In the genomic region with DNA sequence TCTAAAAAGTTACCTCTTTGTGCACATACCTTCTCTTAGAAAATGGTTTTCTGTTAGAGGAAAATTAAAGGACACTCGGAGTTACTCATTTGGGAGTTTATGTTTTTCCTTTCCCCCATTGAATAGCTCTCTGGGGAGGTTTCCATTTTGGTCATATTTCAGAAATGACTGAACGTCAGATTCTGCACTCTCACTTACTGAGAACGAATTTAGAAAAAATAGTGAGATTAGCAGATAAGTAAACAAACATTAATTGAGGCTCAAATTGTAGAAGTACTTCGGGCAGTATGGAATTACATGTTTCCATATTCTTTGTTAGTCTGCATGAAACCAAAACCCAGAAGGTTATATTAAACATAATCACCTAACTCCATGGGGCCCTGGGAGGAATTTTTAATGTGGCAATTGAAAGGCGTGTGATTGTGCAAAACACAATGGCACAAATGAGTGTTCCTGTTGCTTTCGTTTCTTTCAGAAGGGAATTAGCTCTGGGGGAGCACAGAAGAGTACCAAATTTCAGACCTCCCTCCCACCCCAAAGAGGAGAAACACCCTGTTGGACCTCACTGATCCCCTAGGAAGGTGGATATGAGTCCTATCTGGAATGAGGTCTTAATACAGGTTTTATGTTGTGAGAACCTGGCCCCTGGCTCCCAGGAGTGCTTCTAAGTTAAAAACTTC, we compare ENCODE assay signal across 11 cellular contexts.
DNase-seq lines count a peak whose midpoint lies in the region; ATAC-seq and TF ChIP-seq lines count a peak whose summit lies in the region.
"Had no signal": no experiment of that assay in that cellular context is flagged by ENCODE, and none has a peak within 500 bp of the region (broad histone marks: within the 10 kb centered on the region; RNA-seq: fewer than 3 reads in every experiment).

No MANE protein-coding gene starts in this region.

- H2BK15ac ChIP-seq in mesendoderm (replicated peaks; ENCODE audit: low read depth): no peak overlapping the region

- H3K9ac ChIP-seq in mesendoderm (ENCODE audit: low read length) (no peak overlapping the region), Karpas-422 (ENCODE audit: low read length) (no peak overlapping the region)

- no peak overlapping the region for H3K4me3 ChIP-seq in A673 (ENCODE audit: low read depth, low read length, poor library complexity, severe bottlenecking)
- no peak overlapping the region for H3K4me3 ChIP-seq in mesendoderm (ENCODE audit: low read length)
- H3K4me3 ChIP-seq in Karpas-422 (ENCODE audit: low read length): no peak overlapping the region

- H3K18ac ChIP-seq in mesendoderm (ENCODE audit: low read length): no peak overlapping the region

- H2BK120ac ChIP-seq in mesendoderm (ENCODE audit: low read depth, low read length): no peak overlapping the region

- H3K56ac ChIP-seq in mesendoderm (ENCODE audit: low read length): no peak overlapping the region

- DNase-seq in A673 (ENCODE audit: low spot score): peak; percentile 34
- peak in 2 of 3 experiments; percentile 64 to 87 for DNase-seq in NCI-H1417 (lab: John Stamatoyannopoulos, UW)
- DNase-seq in mesendoderm: no peak
- DNase-seq in Karpas-422: no peak
- no peak for DNase-seq in iPS-NIHi11 (ENCODE audit: low spot score)
- DNase-seq: NCI-H345, nephron progenitor cell had no signal

- no peaks in the 10 kb centered on the region for H3K79me1 ChIP-seq in mesendoderm (ENCODE audit: low read length)

- H3K27ac ChIP-seq in A673 (ENCODE audit: low read depth, low read length, poor library complexity, severe bottlenecking) (peak overlapping the region; percentile 28), mesendoderm (ENCODE audit: low read depth, low read length) (no peak overlapping the region), Karpas-422 (ENCODE audit: low read length) (no peak overlapping the region)
- H3K27ac ChIP-seq: VCaP had no signal

- no peak overlapping the region for H2AFZ ChIP-seq in Karpas-422 (ENCODE audit: low read length)

- H2AK5ac ChIP-seq in mesendoderm (ENCODE audit: low read length): no peak overlapping the region

- H3K36me3 ChIP-seq in A673 (ENCODE audit: insufficient read depth, low read length, poor library complexity, severe bottlenecking): no peaks in the 10 kb centered on the region
- H3K36me3 ChIP-seq in mesendoderm (ENCODE audit: control insufficient read depth, insufficient read depth, low read length): no peaks in the 10 kb centered on the region
- H3K36me3 ChIP-seq in Karpas-422 (ENCODE audit: insufficient read depth, low read length): no peaks in the 10 kb centered on the region

- CTCF ChIA-PET in A673 (lab: Charles Lee): interaction anchor here (1.0 kb wide), 1 partner anchor 13 kb away, joined by 3 read pairs; no protein-coding TSS in a partner anchor

- no peak overlapping the region for H3K23ac ChIP-seq in mesendoderm (ENCODE audit: low read length)

- H3K4me1 ChIP-seq in A673 (ENCODE audit: insufficient read depth, low read length, poor library complexity, severe bottlenecking): peaks cover 15% of the 10 kb centered on the region
- H3K4me1 ChIP-seq in mesendoderm (ENCODE audit: control insufficient read depth, low read depth, low read length): peaks cover 2% of the 10 kb centered on the region
- no peaks in the 10 kb centered on the region for H3K4me1 ChIP-seq in Karpas-422 (ENCODE audit: low read length)

- TF ChIP-seq CTCF in A673 (conservative IDR thresholded peaks at IDR 0.05; ENCODE audit: low read depth, low read length): no peak

- H3K79me2 ChIP-seq in mesendoderm (ENCODE audit: control insufficient read depth, insufficient read depth, low read length): no peaks in the 10 kb centered on the region
- H3K79me2 ChIP-seq in Karpas-422 (ENCODE audit: low read length): no peaks in the 10 kb centered on the region

- H3K4ac ChIP-seq in mesendoderm (ENCODE audit: low read depth, low read length): no peak overlapping the region

- H3K9me2 ChIP-seq in Karpas-422 (replicated peaks; ENCODE audit: insufficient read depth, low read length): no peaks in the 10 kb centered on the region

- POLR2A ChIA-PET in A673 (lab: Charles Lee; ENCODE audit: low non-redundant PET): no interaction called here

- no peak overlapping the region for H4K5ac ChIP-seq in mesendoderm (ENCODE audit: low read length)

- WGBS in mesendoderm (ENCODE audit: extremely low coverage, insufficient coverage, low lambda C conversion rate): no CpG with 5 or more reads among the region's 6 CpGs

- intact Hi-C loops in A673 (cut with micrococcal nuclease; ENCODE audit: unreplicated experiment): no loop called here

- H4K8ac ChIP-seq in mesendoderm (ENCODE audit: low read depth, low read length): no peak overlapping the region

- BruUV-seq in A673 (replicated peaks; lab: Mats Ljungman, UMichigan): no TSS peak

- no peaks in the 10 kb centered on the region for H3K27me3 ChIP-seq in A673 (replicated peaks; ENCODE audit: insufficient read depth, low read depth, low read length, poor library complexity)
- H3K27me3 ChIP-seq in mesendoderm (ENCODE audit: insufficient read depth, low read length, poor library complexity): no peaks in the 10 kb centered on the region
- no peaks in the 10 kb centered on the region for H3K27me3 ChIP-seq in Karpas-422 (ENCODE audit: low read length)

- no peak overlapping the region for H3K4me2 ChIP-seq in mesendoderm (ENCODE audit: low read length)
- H3K4me2 ChIP-seq in Karpas-422 (ENCODE audit: low read depth, low read length, poor library complexity, severe bottlenecking): no peak overlapping the region

- peak; percentile 37 for ATAC-seq in GM18517 (IDR thresholded peaks at IDR 0.05; ENCODE audit: unreplicated experiment)
- ATAC-seq in HG02759 (IDR thresholded peaks at IDR 0.05; ENCODE audit: unreplicated experiment): peak; percentile 44
- ATAC-seq in GM19397 (IDR thresholded peaks at IDR 0.05; ENCODE audit: unreplicated experiment): no peak

- H3K9me3 ChIP-seq in A673 (ENCODE audit: low read depth, low read length, poor library complexity, severe bottlenecking) (no peaks in the 10 kb centered on the region), Karpas-422 (ENCODE audit: low read length) (no peaks in the 10 kb centered on the region)

- H4K20me1 ChIP-seq in Karpas-422 (ENCODE audit: insufficient read depth, low read depth, low read length): no peaks in the 10 kb centered on the region

- no peak overlapping the region for H2BK5ac ChIP-seq in mesendoderm (ENCODE audit: low read length)

Comparison
In these comparisons a context has a peak if more than half of its experiments do, and no peak if none do; other contexts are left out.
1. DNase-seq: peak in A673 (single experiment) and NCI-H1417 (2 of 3); none in mesendoderm (single experiment), Karpas-422 (single experiment) and iPS-NIHi11 (single experiment).